ENCODE assay signal across 22 cellular contexts in genomic region chr12:57164454-57164853, GRCh38. TPM values are rescaled to one million over a fixed set of nuclear protein-coding genes. Genes with fewer than 3 reads are reported as not detected.
DNase-seq lines count a peak whose midpoint lies in the region; ATAC-seq and TF ChIP-seq lines count a peak whose summit lies in the region.
"Had no signal": no experiment of that assay in that cellular context is flagged by ENCODE, and none has a peak within 500 bp of the region (broad histone marks: within the 10 kb centered on the region; RNA-seq: fewer than 3 reads in every experiment).

No MANE protein-coding gene starts in this region.

- no peak overlapping the region for H3K23ac ChIP-seq in mesenchymal stem cell (ENCODE audit: low read length in 2 of 2)

- H3K79me2 ChIP-seq in MM.1S (ENCODE audit: low read length), result no peaks in the 10 kb centered on the region

- H3K9me3 ChIP-seq in breast epithelium, result no peaks in the 10 kb centered on the region
- H3K9me3 ChIP-seq in mesenchymal stem cell (ENCODE audit: control insufficient read depth, low read length), result no peaks in the 10 kb centered on the region
- no peaks in the 10 kb centered on the region for H3K9me3 ChIP-seq in MM.1S (replicated peaks; ENCODE audit: insufficient read depth, low read length)
- H3K9me3 ChIP-seq: HAP-1 had no signal

- no peak overlapping the region for H4K8ac ChIP-seq in mesenchymal stem cell (ENCODE audit: low read length)

- H3K36me3 ChIP-seq in breast epithelium, result peaks cover 4% of the 10 kb centered on the region
- H3K36me3 ChIP-seq in mesenchymal stem cell (ENCODE audit: control insufficient read depth in 1 of 2, insufficient read depth in 2 of 2, low read depth in 1 of 2, low read length in 2 of 2), result peaks cover 86 to 100% of the 10 kb centered on the region in 2 experiments
- no peaks in the 10 kb centered on the region for H3K36me3 ChIP-seq in MM.1S (replicated peaks; ENCODE audit: insufficient read depth, low read length)

- POLR2A ChIA-PET in MCF 10A (lab: Yijun Ruan, JAX), result interaction anchor here (1.0 to 2.5 kb wide), 4 partner anchors 11 to 52 kb away, joined by 6 to 13 read pairs (median 6); partner anchors contain the start of gene LRP1

- H3K4me3 Mint-ChIP-seq in MCF 10A (ENCODE audit: unreplicated experiment), result no peak overlapping the region
- H3K4me3 Mint-ChIP-seq in activated T-helper 17 cell treated with anti-CD3 and anti-CD28 coated beads, Interleukin-2, amount 50 U/mL, for 72 hours, result no peak overlapping the region

- H3K18ac ChIP-seq in mesenchymal stem cell (ENCODE audit: low read depth in 1 of 2, low read length in 2 of 2), result no peak overlapping the region

- no peaks in the 10 kb centered on the region for H3K9me3 Mint-ChIP-seq in MCF 10A (ENCODE audit: unreplicated experiment)
- H3K9me3 Mint-ChIP-seq in activated T-helper 17 cell treated with anti-CD3 and anti-CD28 coated beads, Interleukin-2, amount 50 U/mL, for 72 hours, result no peaks in the 10 kb centered on the region

- 93% methylated on average over 2 of the region's 3 CpGs for WGBS in mesenchymal stem cell

- no peak for TF ChIP-seq CTCF in MCF 10A (IDR thresholded peaks at IDR 0.05; ENCODE audit: unreplicated experiment)
- no peak for TF ChIP-seq CTCF in breast epithelium (IDR thresholded peaks at IDR 0.05)
- TF ChIP-seq CTCF in MM.1S (IDR thresholded peaks at IDR 0.05; ENCODE audit: low read length), result no peak

- H3K27me3 Mint-ChIP-seq in MCF 10A (ENCODE audit: insufficient read depth, unreplicated experiment), result no peaks in the 10 kb centered on the region
- H3K27me3 Mint-ChIP-seq in activated T-helper 17 cell treated with anti-CD3 and anti-CD28 coated beads, Interleukin-2, amount 50 U/mL, for 72 hours, result no peaks in the 10 kb centered on the region

- H3K9ac ChIP-seq in mesenchymal stem cell (ENCODE audit: low read length), result peak overlapping the region; percentile 64
- no peak overlapping the region for H3K9ac ChIP-seq in MM.1S (ENCODE audit: low read length)

- no peaks in the 10 kb centered on the region for H3K4me1 ChIP-seq in breast epithelium
- peaks cover 21% of the 10 kb centered on the region for H3K4me1 ChIP-seq in mesenchymal stem cell (ENCODE audit: control insufficient read depth, insufficient read depth, low read depth, low read length)
- no peaks in the 10 kb centered on the region for H3K4me1 ChIP-seq in MM.1S (ENCODE audit: low read length)
- H3K4me1 ChIP-seq: HAP-1 had no signal

- CTCF ChIA-PET in MCF 10A (lab: Yijun Ruan, JAX), result interaction anchor here (0.6 to 1.1 kb wide), 4 partner anchors 10 to 104 kb away, joined by 3 to 4 read pairs (median 4); no protein-coding TSS in a partner anchor

- H3K36me3 Mint-ChIP-seq in MCF 10A (ENCODE audit: insufficient read depth, unreplicated experiment), result peaks cover 37% of the 10 kb centered on the region
- no peaks in the 10 kb centered on the region for H3K36me3 Mint-ChIP-seq in activated T-helper 17 cell treated with anti-CD3 and anti-CD28 coated beads, Interleukin-2, amount 50 U/mL, for 72 hours (ENCODE audit: low read depth)

- H2BK120ac ChIP-seq in mesenchymal stem cell (ENCODE audit: low read depth, low read length), result no peak overlapping the region

- H3K27ac Mint-ChIP-seq in MCF 10A (ENCODE audit: low read depth, unreplicated experiment), result peak overlapping the region; percentile 71
- H3K27ac Mint-ChIP-seq in activated T-helper 17 cell treated with anti-CD3 and anti-CD28 coated beads, Interleukin-2, amount 50 U/mL, for 72 hours, result peak overlapping the region; percentile 63

- H2BK15ac ChIP-seq in mesenchymal stem cell (ENCODE audit: low read depth, poor library complexity, severe bottlenecking), result no peak overlapping the region

- no peak overlapping the region for H4K91ac ChIP-seq in mesenchymal stem cell (ENCODE audit: low read length)

- H2BK5ac ChIP-seq in mesenchymal stem cell (ENCODE audit: low read depth, low read length, poor library complexity, severe bottlenecking), result no peak overlapping the region

- H3F3A ChIP-seq in MM.1S (ENCODE audit: insufficient read depth, low read length), result no peaks in the 10 kb centered on the region

- H3K4ac ChIP-seq in mesenchymal stem cell (ENCODE audit: low read depth in 1 of 2, low read length in 2 of 2), result no peak overlapping the region

- H3K4me2 ChIP-seq in mesenchymal stem cell (ENCODE audit: low read length, poor library complexity, severe bottlenecking) (no peak overlapping the region), MM.1S (ENCODE audit: low read depth, low read length) (no peak overlapping the region)
- H3K4me2 ChIP-seq: PC-9 had no signal

- H4K20me1 ChIP-seq in MM.1S (ENCODE audit: insufficient read depth, low read length), result no peaks in the 10 kb centered on the region

- H2AFZ ChIP-seq in mesenchymal stem cell (ENCODE audit: low read depth, low read length) (no peak overlapping the region), MM.1S (ENCODE audit: low read length) (no peak overlapping the region)
- H2AFZ ChIP-seq: PC-9 had no signal

- ATAC-seq in activated T-helper 17 cell treated with anti-CD3 and anti-CD28 coated beads, Interleukin-2, amount 50 U/mL, for 72 hours (replicated peaks), result no peak

- no peak for TF ChIP-seq POLR2A in breast epithelium (IDR thresholded peaks at IDR 0.05)

- H2AK5ac ChIP-seq in mesenchymal stem cell (ENCODE audit: low read length, severe bottlenecking), result no peak overlapping the region

- no TSS peak for BruUV-seq in MCF 10A (replicated peaks; lab: Mats Ljungman, UMichigan)

- H3K4me1 Mint-ChIP-seq in MCF 10A (ENCODE audit: insufficient read depth, unreplicated experiment), result peaks cover 34% of the 10 kb centered on the region
- H3K4me1 Mint-ChIP-seq in activated T-helper 17 cell treated with anti-CD3 and anti-CD28 coated beads, Interleukin-2, amount 50 U/mL, for 72 hours, result peaks cover 8% of the 10 kb centered on the region

- no peak overlapping the region for H2BK12ac ChIP-seq in mesenchymal stem cell (ENCODE audit: low read length in 2 of 2)

- no peak for DNase-seq in MCF 10A (ENCODE audit: unreplicated experiment)
- DNase-seq in breast epithelium (ENCODE audit: low spot score in 2 of 2), result no peak
- no peak for DNase-seq in mesenchymal stem cell
- DNase-seq in GM19240 (ENCODE audit: insufficient read length, low spot score), result no peak
- no peak for DNase-seq in MM.1S
- no peak for DNase-seq in activated CD8-positive, alpha-beta memory T cell treated with anti-CD3 and anti-CD28 coated beads for 24 hours
- DNase-seq in NCI-H2171 treated with DMSO at 0.1 percent for 48 hours (lab: John Stamatoyannopoulos, UW), result no peak
- DNase-seq: Karpas-422, MV-4-11, NCI-H1105, NCI-H1436 treated with DMSO at 0.1 percent for 48 hours, NCI-H187 treated with DMSO at 0.1 percent for 48 hours, NCI-H446, NCI-H524 treated with DMSO at 0.1 percent for 48 hours, PC-9, SHP77 had no signal

- intact Hi-C loops in MCF 10A (cut with micrococcal nuclease), result no loop called here
- intact Hi-C loops in breast epithelium (cut with DNase I; ENCODE audit: low total_unique reads), result no loop called here

- H3K27ac ChIP-seq in breast epithelium (no peak overlapping the region), mesenchymal stem cell (ENCODE audit: low read length, poor library complexity, severe bottlenecking) (no peak overlapping the region), MM.1S (ENCODE audit: low read length) (no peak overlapping the region)
- H3K27ac ChIP-seq: 22Rv1, PC-9 had no signal

- H3K79me1 ChIP-seq in mesenchymal stem cell (replicated peaks; ENCODE audit: low read length, poor library complexity, severe bottlenecking), result peaks cover 24% of the 10 kb centered on the region

- no peak overlapping the region for H3K14ac ChIP-seq in mesenchymal stem cell (ENCODE audit: low read length in 2 of 2)

- H3K4me3 ChIP-seq in breast epithelium, result no peak overlapping the region
- no peak overlapping the region for H3K4me3 ChIP-seq in mesenchymal stem cell (ENCODE audit: insufficient read depth in 1 of 2, low read depth in 1 of 2, low read length in 2 of 2)
- H3K4me3 ChIP-seq in MM.1S (ENCODE audit: low read length), result no peak overlapping the region
- H3K4me3 ChIP-seq: HAP-1, PC-9 had no signal

- H3K27me3 ChIP-seq in breast epithelium (no peaks in the 10 kb centered on the region), mesenchymal stem cell (ENCODE audit: control insufficient read depth in 1 of 2, insufficient read depth in 1 of 2, low read length in 2 of 2) (no peaks in the 10 kb centered on the region), MM.1S (replicated peaks; ENCODE audit: insufficient read depth, low read length) (peaks cover 6% of the 10 kb centered on the region; the same call in 1 of the 2 replicates)

- H3K9me2 ChIP-seq in MM.1S (replicated peaks; ENCODE audit: insufficient read depth, low read length), result no peaks in the 10 kb centered on the region

RNA-seq across cellular contexts. Expression of gene LRP1-AS, which starts 17.0 kb away (rescaled TPM):
- total RNA-seq in MCF 10A (2022) (not detected in 2 replicates), breast epithelium (not detected)
- not detected for total RNA-seq in activated T-helper 17 cell treated with anti-CD3 and anti-CD28 coated beads, Interleukin-2, amount 50 U/mL, for 72 hours
- polyA plus RNA-seq in mesenchymal stem cell (2013, experiment 1 of 2), result not detected
- not detected for polyA plus RNA-seq in mesenchymal stem cell (2013, experiment 2 of 2)
- total RNA-seq: PC-9, RPMI7951, SK-MEL-5 had no signal
- polyA plus RNA-seq: BJ had no signal

RNA-seq across cellular contexts. Expression of gene LRP1, which starts 36.2 kb away (rescaled TPM):
- total RNA-seq in MCF 10A (2022), result 18.9 and 25.3 TPM in 2 replicates
- total RNA-seq in breast epithelium, result 100 to 1,000 TPM; 102 to 894 (median 240) TPM
- 10 to 100 TPM in 1 of 2 donors, 1 to 10 TPM in 1; 2.4 to 20.2 TPM for total RNA-seq in activated T-helper 17 cell treated with anti-CD3 and anti-CD28 coated beads, Interleukin-2, amount 50 U/mL, for 72 hours
- polyA plus RNA-seq in mesenchymal stem cell (2013, experiment 1 of 2), result 68.9 TPM
- 57.9 TPM for polyA plus RNA-seq in mesenchymal stem cell (2013, experiment 2 of 2)

RNA-seq across cellular contexts. Expression of gene NXPH4, which starts 52.1 kb away (rescaled TPM):
- 2.2 and 2.8 TPM in 2 replicates for total RNA-seq in MCF 10A (2022)
- under 1 TPM in 1 of 3 donors, not detected in 2; 0.33 TPM for total RNA-seq in breast epithelium
- total RNA-seq in activated T-helper 17 cell treated with anti-CD3 and anti-CD28 coated beads, Interleukin-2, amount 50 U/mL, for 72 hours, result 1 to 10 TPM in 1 of 2 donors, under 1 TPM in 1; 0.34 to 1.4 TPM
- polyA plus RNA-seq in mesenchymal stem cell (2013, experiment 1 of 2), result 1.8 TPM
- polyA plus RNA-seq in mesenchymal stem cell (2013, experiment 2 of 2), result 1.6 TPM

RNA-seq across cellular contexts. Expression of gene STAT6, which starts 53.3 kb away (rescaled TPM):
- 99.7 and 122 TPM in 2 replicates for total RNA-seq in MCF 10A (2022)
- 100 to 1,000 TPM; 139 to 147 (median 146) TPM for total RNA-seq in breast epithelium
- 100 to 1,000 TPM; 177 to 332 TPM for total RNA-seq in activated T-helper 17 cell treated with anti-CD3 and anti-CD28 coated beads, Interleukin-2, amount 50 U/mL, for 72 hours
- 87.5 TPM for polyA plus RNA-seq in mesenchymal stem cell (2013, experiment 1 of 2)
- polyA plus RNA-seq in mesenchymal stem cell (2013, experiment 2 of 2), result 89.4 TPM
